In genomic region chr5:13412040-13412595, GRCh38 we compare ENCODE assay signal across 21 cellular contexts.
"Had no signal": no experiment of that assay in that cellular context is flagged by ENCODE, and none has a peak within 500 bp of the region (broad histone marks: within the 10 kb centered on the region; RNA-seq: fewer than 3 reads in every experiment).

No MANE protein-coding gene starts in this region.

- H3K4me3 Mint-ChIP-seq: activated CD4-positive, alpha-beta memory T cell treated with anti-CD3 and anti-CD28 coated beads for 36 hours; activated CD4-positive, alpha-beta T cell treated with anti-CD3 and anti-CD28 coated beads for 36 hours; activated naive CD4-positive, alpha-beta T cell treated with anti-CD3 and anti-CD28 coated beads, Interleukin-2, amount 10 ng/mL, durations not matched to agents 7 days and 5 days; activated naive CD8-positive, alpha-beta T cell treated with anti-CD3 and anti-CD28 coated beads, Interleukin-2, amount 50 U/mL, for 24 hours; brain; natural killer cell; WTC11 had no signal

- ATAC-seq: activated CD4-positive, alpha-beta T cell treated with anti-CD3 and anti-CD28 coated beads for 36 hours; activated naive CD8-positive, alpha-beta T cell treated with anti-CD3 and anti-CD28 coated beads, Interleukin-2, amount 50 U/mL, for 24 hours; left colon; lower lobe of right lung; natural killer cell; psoas muscle; right cardiac atrium; WTC11 had no signal

- H3K4me1 Mint-ChIP-seq: activated CD4-positive, alpha-beta T cell treated with anti-CD3 and anti-CD28 coated beads for 36 hours; activated naive CD4-positive, alpha-beta T cell treated with anti-CD3 and anti-CD28 coated beads, Interleukin-2, amount 10 ng/mL, durations not matched to agents 7 days and 5 days; activated naive CD8-positive, alpha-beta T cell treated with anti-CD3 and anti-CD28 coated beads, Interleukin-2, amount 50 U/mL, for 24 hours; brain; natural killer cell had no signal

- H3K36me3 Mint-ChIP-seq: activated CD4-positive, alpha-beta memory T cell treated with anti-CD3 and anti-CD28 coated beads for 36 hours; activated naive CD4-positive, alpha-beta T cell treated with anti-CD3 and anti-CD28 coated beads, Interleukin-2, amount 10 ng/mL, durations not matched to agents 7 days and 5 days; brain; natural killer cell had no signal

- H3K27me3 Mint-ChIP-seq: activated CD4-positive, alpha-beta memory T cell treated with anti-CD3 and anti-CD28 coated beads for 36 hours; activated CD4-positive, alpha-beta T cell treated with anti-CD3 and anti-CD28 coated beads for 36 hours; activated naive CD4-positive, alpha-beta T cell treated with anti-CD3 and anti-CD28 coated beads, Interleukin-2, amount 10 ng/mL, durations not matched to agents 7 days and 5 days; activated naive CD8-positive, alpha-beta T cell treated with anti-CD3 and anti-CD28 coated beads, Interleukin-2, amount 50 U/mL, for 24 hours had no signal

- DNase-seq: activated CD4-positive, alpha-beta memory T cell treated with anti-CD3 and anti-CD28 coated beads for 36 hours; activated CD4-positive, alpha-beta T cell treated with anti-CD3 and anti-CD28 coated beads for 36 hours; activated naive CD4-positive, alpha-beta T cell treated with anti-CD3 and anti-CD28 coated beads, Interleukin-2, amount 10 ng/mL, durations not matched to agents 7 days and 5 days; activated naive CD8-positive, alpha-beta T cell treated with anti-CD3 and anti-CD28 coated beads, Interleukin-2, amount 50 U/mL, for 24 hours; anterior cingulate cortex; central memory CD4-positive, alpha-beta T cell; erythroblast; foreskin melanocyte; glutamatergic neuron; hippocampal formation; left colon; lower lobe of right lung; natural killer cell; ovary; psoas muscle; right cardiac atrium; stimulated activated CD4-positive, alpha-beta T cell treated with anti-CD3 and anti-CD28 coated beads, Interleukin-2, amount 100 ng/mL, for 24 hours; stimulated activated naive CD4-positive, alpha-beta T cell treated with Interleukin-2 at 50 U/mL for 16 hours; thyroid gland had no signal

- H3K27ac Mint-ChIP-seq: activated CD4-positive, alpha-beta memory T cell treated with anti-CD3 and anti-CD28 coated beads for 36 hours; activated CD4-positive, alpha-beta T cell treated with anti-CD3 and anti-CD28 coated beads for 36 hours; activated naive CD4-positive, alpha-beta T cell treated with anti-CD3 and anti-CD28 coated beads, Interleukin-2, amount 10 ng/mL, durations not matched to agents 7 days and 5 days; activated naive CD8-positive, alpha-beta T cell treated with anti-CD3 and anti-CD28 coated beads, Interleukin-2, amount 50 U/mL, for 24 hours; brain; natural killer cell; WTC11 had no signal
